27 cellular contexts compared by ENCODE assay signal in genomic region chr10:84078771-84079170, GRCh38.
"Had no signal": no experiment of that assay in that cellular context is flagged by ENCODE, and none has a peak within 500 bp of the region (broad histone marks: within the 10 kb centered on the region; RNA-seq: fewer than 3 reads in every experiment).

No MANE protein-coding gene starts in this region.

- H3K36me3 ChIP-seq: colonic mucosa, gastroesophageal sphincter, heart right ventricle, left lung had no signal

- DNase-seq: colonic mucosa; cortex of kidney; effector CD8-positive, alpha-beta T cell; effector memory CD8-positive, alpha-beta T cell; endodermal cell; erythroblast; foreskin keratinocyte; glutamatergic neuron; head of caudate nucleus; heart right ventricle; hippocampal formation; left cardiac atrium; left lung; left ventricle myocardium superior; mammary epithelial cell; mesendoderm; midbrain; naive B cell; naive thymus-derived CD8-positive, alpha-beta T cell had no signal

- H3K4me1 ChIP-seq: colonic mucosa, foreskin keratinocyte, left lung had no signal

- H3K4me3 ChIP-seq: colonic mucosa, gastroesophageal sphincter, heart right ventricle, left lung, lung had no signal

- H3K9me3 ChIP-seq: colonic mucosa had no signal

- FAIRE-seq: endometrium, frontal cortex, islet of Langerhans, keratinocyte had no signal

- H3K27ac ChIP-seq: colonic mucosa, epithelial cell of prostate, foreskin keratinocyte, gastroesophageal sphincter, heart right ventricle, left lung had no signal

- H3K27me3 ChIP-seq: colonic mucosa, foreskin keratinocyte, gastroesophageal sphincter, heart right ventricle, left lung had no signal

- ATAC-seq: effector memory CD8-positive, alpha-beta T cell; esophagus mucosa; foreskin keratinocyte; gastroesophageal sphincter; heart right ventricle; left cardiac atrium; left lung; left ventricle myocardium superior; naive thymus-derived CD8-positive, alpha-beta T cell had no signal
